1 cellular context compared by ENCODE assay signal in genomic region chr19:46786236-46787039, GRCh38.
TF ChIP-seq lines count a peak whose summit lies in the region.

No MANE protein-coding gene starts in this region.

TF ChIP-seq in K562, 482 proteins besides CTCF, POLR2A, EP300 and RAD21 (continued from another document and continues in another):
- TF ChIP-seq CCNT2 (IDR thresholded peaks at IDR 0.05; ENCODE audit: borderline replicate concordance, extremely low read depth, insufficient read length, low read depth, low read length) (peak; percentile 29), HSF4 (CRISPR knock-in tag; IDR thresholded peaks at IDR 0.05; ENCODE audit: borderline replicate concordance) (0 out of 2 replicates have a peak, but pooled peaks have one; percentile 63), MNT (conservative IDR thresholded peaks at IDR 0.05) (peak; percentile 95 to 97), ARID2 (IDR thresholded peaks at IDR 0.05) (no peak), E2F4 (CRISPR knock-in tag; IDR thresholded peaks at IDR 0.05; ENCODE audit: low read depth) (no peak), ARID3B (CRISPR knock-in tag; IDR thresholded peaks at IDR 0.05; ENCODE audit: borderline replicate concordance) (no peak), GTF2B (IDR thresholded peaks at IDR 0.05; ENCODE audit: extremely low read depth, insufficient read length) (no peak), MTA1 (IDR thresholded peaks at IDR 0.05; ENCODE audit: borderline replicate concordance) (peak; percentile 63; the same call in 1 of the 2 replicates), L3MBTL2 (IDR thresholded peaks at IDR 0.05) (peak; percentile 93), ESRRB (CRISPR knock-in tag; IDR thresholded peaks at IDR 0.05; ENCODE audit: borderline replicate concordance) (no peak), ZNF511 (CRISPR knock-in tag; IDR thresholded peaks at IDR 0.05) (no peak; the same call in 1 of the 2 replicates), PCBP2 (IDR thresholded peaks at IDR 0.05; ENCODE audit: low read depth, low read length, poor library complexity, severe bottlenecking) (no peak), ZNF583 (CRISPR knock-in tag; IDR thresholded peaks at IDR 0.05) (peak; percentile 37; the same call in 1 of the 2 replicates), MTA2 (IDR thresholded peaks at IDR 0.05; ENCODE audit: low read depth) (peak; percentile 60), KLF1 (tag; IDR thresholded peaks at IDR 0.05) (no peak; the same call in 1 of the 2 replicates), FOXM1 (IDR thresholded peaks at IDR 0.05; ENCODE audit: low read depth) (peak; percentile 72), FOXM1 (CRISPR knock-in tag; IDR thresholded peaks at IDR 0.05; ENCODE audit: low read depth) (no peak), STAT5A (IDR thresholded peaks at IDR 0.05; ENCODE audit: borderline replicate concordance, low read length) (peak; percentile 69), LEF1 (IDR thresholded peaks at IDR 0.05) (peak; percentile 87), CHD4 (IDR thresholded peaks at IDR 0.05; ENCODE audit: insufficient read depth, insufficient replicate concordance, low read depth, low read length, poor library complexity, severe bottlenecking) (peak; percentile 40), CCAR2 (IDR thresholded peaks at IDR 0.05; ENCODE audit: low read depth, low read length) (no peak), ETV1 (tag; conservative IDR thresholded peaks at IDR 0.05; ENCODE audit: low read depth) (peak; percentile 69), PML (IDR thresholded peaks at IDR 0.05; ENCODE audit: low read length) (peak; percentile 41; the same call in 1 of the 2 replicates), NFE2 (IDR thresholded peaks at IDR 0.05; ENCODE audit: low read depth) (peak; percentile 96), BHLHE40 (IDR thresholded peaks at IDR 0.05; ENCODE audit: low read length) (peak; percentile 86), ZMIZ1 (IDR thresholded peaks at IDR 0.05; ENCODE audit: low read depth in 2 of 2, low read length in 2 of 2) (peak in 1 of 2 experiments; percentile 10; a peak in 1 of 4 replicates), PKNOX1 (IDR thresholded peaks at IDR 0.05) (peak; percentile 42; the same call in 1 of the 2 replicates), ZNF41 (CRISPR knock-in tag; conservative IDR thresholded peaks at IDR 0.05) (peak; percentile 63), ARID1B (IDR thresholded peaks at IDR 0.05) (peak; percentile 90), ZNF143 (CRISPR knock-in tag; IDR thresholded peaks at IDR 0.05) (no peak), NRF1 (conservative IDR thresholded peaks at IDR 0.05 in 1 of 2, IDR thresholded peaks at IDR 0.05 in 1 of 2) (peak; percentile 69 to 76), TAF9B (IDR thresholded peaks at IDR 0.05; ENCODE audit: partially characterized antibody) (peak; percentile 100), NKRF (IDR thresholded peaks at IDR 0.05; ENCODE audit: borderline replicate concordance) (peak; percentile 96), JUN (IDR thresholded peaks at IDR 0.05; ENCODE audit: borderline replicate concordance, low read depth, low read length) (peak; percentile 84; the same call in 1 of the 2 replicates), JUN (CRISPR knock-in tag; IDR thresholded peaks at IDR 0.05; ENCODE audit: borderline replicate concordance) (peak; percentile 1; the same call in 1 of the 2 replicates), SFPQ (IDR thresholded peaks at IDR 0.05; ENCODE audit: low read depth, low read length) (no peak), SMAD4 (CRISPR knock-in tag; conservative IDR thresholded peaks at IDR 0.05) (peak; percentile 94), POLR2H (tag; IDR thresholded peaks at IDR 0.05; ENCODE audit: low read depth) (peak; percentile 73), ZNF507 (tag; conservative IDR thresholded peaks at IDR 0.05) (no peak), NCOA2 (IDR thresholded peaks at IDR 0.05; ENCODE audit: partially characterized antibody in 2 of 2) (no peak), UBTF (IDR thresholded peaks at IDR 0.05; ENCODE audit: borderline replicate concordance in 1 of 2, low read depth in 2 of 2, low read length in 2 of 2) (peak in 1 of 2 experiments; percentile 92; a peak in 2 of 4 replicates), SAFB2 (IDR thresholded peaks at IDR 0.05; ENCODE audit: borderline replicate concordance, low read depth, low read length, severe bottlenecking) (no peak), RBM25 (IDR thresholded peaks at IDR 0.05; ENCODE audit: low read depth, low read length, severe bottlenecking) (no peak), ATF1 (CRISPR knock-in tag; IDR thresholded peaks at IDR 0.05) (no peak), ATF1 (tag; IDR thresholded peaks at IDR 0.05) (peak; percentile 77), SMARCA4 (IDR thresholded peaks at IDR 0.05) (peak; percentile 91), SIN3A (IDR thresholded peaks at IDR 0.05; ENCODE audit: borderline replicate concordance in 2 of 2, control insufficient read depth in 1 of 2, low read depth in 2 of 2, low read length in 2 of 2) (peak; percentile 98 to 99), GATA2 (CRISPR knock-in tag; IDR thresholded peaks at IDR 0.05) (peak; percentile 89), NFRKB (IDR thresholded peaks at IDR 0.05; ENCODE audit: low read depth) (0 out of 2 replicates have a peak, but pooled peaks have one; percentile 76)
